6 cellular contexts compared by ENCODE assay signal in genomic region chr10:114661212-114661611, GRCh38.
"Had no signal": no experiment of that assay in that cellular context is flagged by ENCODE, and none has a peak within 500 bp of the region (broad histone marks: within the 10 kb centered on the region; RNA-seq: fewer than 3 reads in every experiment).

No MANE protein-coding gene starts in this region.

- H3K4me3 ChIP-seq: GM23338 had no signal

- H3K27ac Mint-ChIP-seq: GM23338, IgD-negative memory B cell had no signal

- DNase-seq: H9, HCEC 1CT had no signal

- H3K4me3 Mint-ChIP-seq: GM23338, H9, IgD-negative memory B cell had no signal

- ATAC-seq: GM23338, HepG2 had no signal

- H3K4me1 Mint-ChIP-seq: IgD-negative memory B cell had no signal

- H3K9me3 Mint-ChIP-seq: GM23338, H9 had no signal

- H3K27ac ChIP-seq: HL-60 had no signal

- H3K36me3 Mint-ChIP-seq: IgD-negative memory B cell had no signal
